Comparison of ENCODE assay signal across 2 cellular contexts in the genomic region with DNA sequence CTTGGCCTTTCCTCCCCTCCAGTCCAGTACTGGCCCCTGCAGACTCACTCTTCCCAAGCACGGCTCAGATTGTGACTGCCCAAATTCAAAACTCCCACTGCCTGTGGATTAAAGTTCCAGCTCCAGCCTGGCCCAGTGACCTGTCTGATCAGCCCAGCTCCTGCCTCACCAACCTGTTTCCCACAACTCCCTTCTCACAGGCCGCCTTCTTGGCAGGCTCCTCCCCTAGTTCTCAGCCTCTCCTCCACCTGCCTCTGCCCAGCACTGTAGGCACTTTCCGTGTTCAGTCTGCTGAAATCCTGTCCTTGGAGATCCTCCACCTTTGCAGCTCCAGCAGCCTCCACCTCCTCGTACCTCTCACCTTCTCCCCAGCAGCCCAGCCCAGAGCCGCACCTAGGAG.
TF ChIP-seq lines count a peak whose summit lies in the region.

No MANE protein-coding gene starts in this region.

TF ChIP-seq in GM23338, 12 proteins besides CTCF, POLR2A, EP300 and RAD21 (continues in another document):
- TF ChIP-seq ZNF114 (CRISPR knock-in tag; IDR thresholded peaks at IDR 0.05), result no peak
- no peak for TF ChIP-seq POLR2AphosphoS5 (IDR thresholded peaks at IDR 0.05; ENCODE audit: low read depth)
- no peak for TF ChIP-seq CREB1 (CRISPR knock-in tag; IDR thresholded peaks at IDR 0.05; ENCODE audit: low read depth)
- no peak for TF ChIP-seq STAT1 (IDR thresholded peaks at IDR 0.05; ENCODE audit: unreplicated experiment)
- TF ChIP-seq NANOG (IDR thresholded peaks at IDR 0.05; ENCODE audit: borderline replicate concordance), result no peak
- TF ChIP-seq ZNF331 (CRISPR knock-in tag; IDR thresholded peaks at IDR 0.05; ENCODE audit: low read depth), result no peak
- TF ChIP-seq, protein P1, sequence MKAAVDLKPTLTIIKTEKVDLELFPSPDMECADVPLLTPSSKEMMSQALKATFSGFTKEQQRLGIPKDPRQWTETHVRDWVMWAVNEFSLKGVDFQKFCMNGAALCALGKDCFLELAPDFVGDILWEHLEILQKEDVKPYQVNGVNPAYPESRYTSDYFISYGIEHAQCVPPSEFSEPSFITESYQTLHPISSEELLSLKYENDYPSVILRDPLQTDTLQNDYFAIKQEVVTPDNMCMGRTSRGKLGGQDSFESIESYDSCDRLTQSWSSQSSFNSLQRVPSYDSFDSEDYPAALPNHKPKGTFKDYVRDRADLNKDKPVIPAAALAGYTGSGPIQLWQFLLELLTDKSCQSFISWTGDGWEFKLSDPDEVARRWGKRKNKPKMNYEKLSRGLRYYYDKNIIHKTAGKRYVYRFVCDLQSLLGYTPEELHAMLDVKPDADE (IDR thresholded peaks at IDR 0.05), result no peak
- TF ChIP-seq REST (IDR thresholded peaks at IDR 0.05; ENCODE audit: unreplicated experiment), result no peak
- no peak for TF ChIP-seq JUNB (IDR thresholded peaks at IDR 0.05; ENCODE audit: unreplicated experiment)
- no peak for TF ChIP-seq EZH2phosphoT487 (IDR thresholded peaks at IDR 0.05; ENCODE audit: unreplicated experiment)

TF ChIP-seq in H1, 55 proteins besides CTCF, POLR2A, EP300 and RAD21:
- TF ChIP-seq KDM4A (IDR thresholded peaks at IDR 0.05; ENCODE audit: low read depth, low read length, severe bottlenecking) (no peak), BRCA1 (IDR thresholded peaks at IDR 0.05; ENCODE audit: low read depth, low read length) (no peak), ZNF274 (IDR thresholded peaks at IDR 0.05; ENCODE audit: borderline replicate concordance, extremely low read depth, low read length) (no peak), RXRA (IDR thresholded peaks at IDR 0.05; ENCODE audit: insufficient read depth, low read depth, low read length) (no peak), RBBP5 (IDR thresholded peaks at IDR 0.05; ENCODE audit: borderline replicate concordance, low read depth, low read length) (no peak)
